Comparison of ENCODE assay signal across 8 cellular contexts in the genomic region with DNA sequence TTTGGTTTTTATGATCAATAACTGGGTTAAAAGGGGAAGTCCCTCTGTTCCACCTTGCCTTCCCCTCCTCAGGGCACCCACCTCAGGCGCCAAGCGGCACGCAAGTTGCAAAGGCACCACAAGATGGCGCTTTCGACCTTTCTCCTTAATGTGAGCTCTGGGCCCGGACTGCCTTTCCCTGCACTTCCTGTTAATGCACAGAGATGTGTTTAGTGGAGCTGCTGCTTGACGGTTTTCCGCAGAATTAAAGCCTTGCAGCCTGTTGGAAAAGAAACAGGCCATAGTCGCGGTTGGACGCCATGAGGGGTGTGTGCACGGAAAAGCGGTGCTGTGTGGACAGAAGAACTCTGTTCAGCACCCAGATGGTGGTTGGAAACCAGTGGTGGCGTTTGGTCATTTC. TPM values are rescaled to one million over a fixed set of nuclear protein-coding genes. Genes with fewer than 3 reads are reported as not detected.
DNase-seq lines count a peak whose midpoint lies in the region; FAIRE-seq and TF ChIP-seq lines count a peak whose summit lies in the region.

No MANE protein-coding gene starts in this region.

- WGBS in GM23248 (ENCODE audit: low coverage in 1 of 2, low lambda C conversion rate in 2 of 2, missing lambda C conversion rate in 2 of 2), 2 experiments, result 6 to 7% methylated on average over 14 of the region's 14 CpGs
- WGBS in prostate gland, result 18% methylated on average over 14 of the region's 14 CpGs

- no peak overlapping the region for H3K4me2 ChIP-seq in GM23248 (ENCODE audit: unreplicated experiment)

- H3K4me3 ChIP-seq in GM23248 (no peak overlapping the region), prostate gland (no peak overlapping the region)

- H3K9me3 ChIP-seq in GM23248 (ENCODE audit: low read depth) (no peaks in the 10 kb centered on the region), prostate gland (no peaks in the 10 kb centered on the region)

- H3K36me3 ChIP-seq in GM23248 (ENCODE audit: low read depth) (no peaks in the 10 kb centered on the region), prostate gland (no peaks in the 10 kb centered on the region)

- TF ChIP-seq POLR2A in prostate gland (IDR thresholded peaks at IDR 0.05), result no peak

- H3K79me2 ChIP-seq in GM23248 (ENCODE audit: insufficient read depth), result no peaks in the 10 kb centered on the region

- DNase-seq in GM23248 (peak; percentile 88), LHCN-M2 (ENCODE audit: low read depth) (peak; percentile 58), SHP77 (lab: John Stamatoyannopoulos, UW) (peak; percentile 65 to 71), glomerular endothelial cell (ENCODE audit: extremely low read depth, low read depth, low spot score) (peak; percentile 7), prostate gland (ENCODE audit: low spot score) (peak; percentile 69), cortex of kidney (lab: John Stamatoyannopoulos, UW) (no peak)
- DNase-seq in activated effector memory CD4-positive, alpha-beta T cell treated with anti-CD3 and anti-CD28 coated beads, Interleukin-2, amount 50 U/mL, for 16 hours, result peak; percentile 83

- peak; percentile 40 to 83 (median 81) for TF ChIP-seq CTCF in prostate gland (IDR thresholded peaks at IDR 0.05)

- peak; percentile 95 for FAIRE-seq in G401.6 (lab: Jason Lieb, UNC)

- peak overlapping the region; percentile 74 for H2AFZ ChIP-seq in GM23248

- no peaks in the 10 kb centered on the region for H3K9me2 ChIP-seq in GM23248 (ENCODE audit: insufficient read depth)

- H4K20me1 ChIP-seq in GM23248 (ENCODE audit: insufficient read depth), result no peaks in the 10 kb centered on the region

- H3K4me1 ChIP-seq in GM23248 (ENCODE audit: insufficient read depth), result 0 out of 2 replicates have a peak, but pooled peaks cover 5% of the 10 kb centered on the region
- H3K4me1 ChIP-seq in prostate gland (replicated peaks), result no peaks in the 10 kb centered on the region

- no peak overlapping the region for H3K27ac ChIP-seq in GM23248
- H3K27ac ChIP-seq in prostate gland, result no peak overlapping the region

- peaks cover 38% of the 10 kb centered on the region for H3K27me3 ChIP-seq in GM23248 (replicated peaks; ENCODE audit: insufficient read depth)
- peaks cover 2% of the 10 kb centered on the region for H3K27me3 ChIP-seq in prostate gland (replicated peaks; ENCODE audit: insufficient read depth)

- intact Hi-C loops in prostate gland (cut with DNase I), result loop anchor here (1.0 to 10.0 kb wide), 3 partner anchors 166 to 654 kb away; no protein-coding TSS in a partner anchor

- no peaks in the 10 kb centered on the region for H3F3A ChIP-seq in GM23248 (ENCODE audit: insufficient read depth)

- in situ Hi-C loops in GM23248 (cut with MboI), result loop anchor here (25.0 kb wide), 1 partner anchor 651 kb away; no protein-coding TSS in a partner anchor

- H3K9ac ChIP-seq in GM23248, result no peak overlapping the region

RNA-seq across cellular contexts. Expression of a gene that starts 17.9 kb away (rescaled TPM):
- 1.3 TPM in 1 of 2 replicates, not detected in the other for total RNA-seq in GM23248 (2014; rRNA removed; shearing (Covaris generic))
- polyA plus RNA-seq in GM23248 (2016; fragmentation: Nextera tagmentation; extraction: Ambion mirVana), result 0.63 and 0.88 TPM in 2 replicates
- total RNA-seq in LHCN-M2 (2014; rRNA removed) (not detected in 2 replicates), glomerular endothelial cell (not detected in 2 replicates), prostate gland (1 to 10 TPM; 2.2 to 2.4 TPM)
- not detected for polyA plus RNA-seq in LHCN-M2 (2012)

RNA-seq across cellular contexts. Expression of a gene that starts 25.1 kb away (rescaled TPM):
- not detected in 2 replicates for total RNA-seq in GM23248 (2014; rRNA removed; shearing (Covaris generic))
- polyA plus RNA-seq in GM23248 (2016; fragmentation: Nextera tagmentation; extraction: Ambion mirVana), result not detected in 2 replicates
- total RNA-seq in LHCN-M2 (2014; rRNA removed) (not detected in 2 replicates), glomerular endothelial cell (not detected in 2 replicates), prostate gland (not detected)
- not detected for polyA plus RNA-seq in LHCN-M2 (2012)
